ENCODE assay signal across 1 cellular context in the genomic region with DNA sequence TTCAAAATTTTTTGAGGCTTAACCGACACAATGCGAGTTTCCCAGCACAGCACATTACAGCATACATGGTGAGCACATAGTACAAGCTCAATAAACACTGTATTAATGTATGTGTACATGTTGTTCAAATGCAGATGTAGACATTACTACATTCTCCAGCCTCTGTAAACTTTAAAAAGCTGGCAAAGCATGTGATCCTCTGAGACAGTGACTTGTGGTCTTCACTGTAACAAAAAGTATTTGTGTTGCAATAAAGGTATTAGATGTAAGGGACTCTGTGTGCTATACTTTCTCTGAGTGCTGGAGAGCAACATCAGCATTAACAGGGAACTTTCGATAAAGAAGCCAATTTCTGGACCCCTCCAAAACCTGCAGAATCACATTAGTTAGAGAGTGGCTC.
TF ChIP-seq lines count a peak whose summit lies in the region.

No MANE protein-coding gene starts in this region.

TF ChIP-seq in HepG2, 621 proteins besides CTCF, POLR2A, EP300 and RAD21:
- TF ChIP-seq CBFB (CRISPR knock-in tag; IDR thresholded peaks at IDR 0.05) (no peak), SALL1 (CRISPR knock-in tag; IDR thresholded peaks at IDR 0.05) (no peak), CEBPB (IDR thresholded peaks at IDR 0.05; ENCODE audit: borderline replicate concordance, low read depth, low read length) (0 out of 2 replicates have a peak, but pooled peaks have one; percentile 12), ZNF567 (CRISPR knock-in tag; IDR thresholded peaks at IDR 0.05; ENCODE audit: borderline replicate concordance) (no peak)
- TF ChIP-seq, protein P1, sequence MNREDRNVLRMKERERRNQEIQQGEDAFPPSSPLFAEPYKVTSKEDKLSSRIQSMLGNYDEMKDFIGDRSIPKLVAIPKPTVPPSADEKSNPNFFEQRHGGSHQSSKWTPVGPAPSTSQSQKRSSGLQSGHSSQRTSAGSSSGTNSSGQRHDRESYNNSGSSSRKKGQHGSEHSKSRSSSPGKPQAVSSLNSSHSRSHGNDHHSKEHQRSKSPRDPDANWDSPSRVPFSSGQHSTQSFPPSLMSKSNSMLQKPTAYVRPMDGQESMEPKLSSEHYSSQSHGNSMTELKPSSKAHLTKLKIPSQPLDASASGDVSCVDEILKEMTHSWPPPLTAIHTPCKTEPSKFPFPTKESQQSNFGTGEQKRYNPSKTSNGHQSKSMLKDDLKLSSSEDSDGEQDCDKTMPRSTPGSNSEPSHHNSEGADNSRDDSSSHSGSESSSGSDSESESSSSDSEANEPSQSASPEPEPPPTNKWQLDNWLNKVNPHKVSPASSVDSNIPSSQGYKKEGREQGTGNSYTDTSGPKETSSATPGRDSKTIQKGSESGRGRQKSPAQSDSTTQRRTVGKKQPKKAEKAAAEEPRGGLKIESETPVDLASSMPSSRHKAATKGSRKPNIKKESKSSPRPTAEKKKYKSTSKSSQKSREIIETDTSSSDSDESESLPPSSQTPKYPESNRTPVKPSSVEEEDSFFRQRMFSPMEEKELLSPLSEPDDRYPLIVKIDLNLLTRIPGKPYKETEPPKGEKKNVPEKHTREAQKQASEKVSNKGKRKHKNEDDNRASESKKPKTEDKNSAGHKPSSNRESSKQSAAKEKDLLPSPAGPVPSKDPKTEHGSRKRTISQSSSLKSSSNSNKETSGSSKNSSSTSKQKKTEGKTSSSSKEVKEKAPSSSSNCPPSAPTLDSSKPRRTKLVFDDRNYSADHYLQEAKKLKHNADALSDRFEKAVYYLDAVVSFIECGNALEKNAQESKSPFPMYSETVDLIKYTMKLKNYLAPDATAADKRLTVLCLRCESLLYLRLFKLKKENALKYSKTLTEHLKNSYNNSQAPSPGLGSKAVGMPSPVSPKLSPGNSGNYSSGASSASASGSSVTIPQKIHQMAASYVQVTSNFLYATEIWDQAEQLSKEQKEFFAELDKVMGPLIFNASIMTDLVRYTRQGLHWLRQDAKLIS (CRISPR knock-in tag; IDR thresholded peaks at IDR 0.05) = no peak
- TF ChIP-seq, protein P2, sequence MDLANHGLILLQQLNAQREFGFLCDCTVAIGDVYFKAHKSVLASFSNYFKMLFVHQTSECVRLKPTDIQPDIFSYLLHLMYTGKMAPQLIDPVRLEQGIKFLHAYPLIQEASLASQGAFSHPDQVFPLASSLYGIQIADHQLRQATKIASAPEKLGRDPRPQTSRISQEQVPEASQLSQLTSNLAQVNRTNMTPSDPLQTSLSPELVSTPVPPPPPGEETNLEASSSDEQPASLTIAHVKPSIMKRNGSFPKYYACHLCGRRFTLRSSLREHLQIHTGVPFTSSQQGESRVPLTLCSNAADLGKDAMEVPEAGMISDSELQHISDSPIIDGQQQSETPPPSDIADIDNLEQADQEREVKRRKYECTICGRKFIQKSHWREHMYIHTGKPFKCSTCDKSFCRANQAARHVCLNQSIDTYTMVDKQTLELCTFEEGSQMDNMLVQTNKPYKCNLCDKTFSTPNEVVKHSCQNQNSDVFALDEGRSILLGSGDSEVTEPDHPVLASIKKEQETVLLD (CRISPR knock-in tag; IDR thresholded peaks at IDR 0.05; ENCODE audit: low read depth) = no peak
- TF ChIP-seq, protein P3, sequence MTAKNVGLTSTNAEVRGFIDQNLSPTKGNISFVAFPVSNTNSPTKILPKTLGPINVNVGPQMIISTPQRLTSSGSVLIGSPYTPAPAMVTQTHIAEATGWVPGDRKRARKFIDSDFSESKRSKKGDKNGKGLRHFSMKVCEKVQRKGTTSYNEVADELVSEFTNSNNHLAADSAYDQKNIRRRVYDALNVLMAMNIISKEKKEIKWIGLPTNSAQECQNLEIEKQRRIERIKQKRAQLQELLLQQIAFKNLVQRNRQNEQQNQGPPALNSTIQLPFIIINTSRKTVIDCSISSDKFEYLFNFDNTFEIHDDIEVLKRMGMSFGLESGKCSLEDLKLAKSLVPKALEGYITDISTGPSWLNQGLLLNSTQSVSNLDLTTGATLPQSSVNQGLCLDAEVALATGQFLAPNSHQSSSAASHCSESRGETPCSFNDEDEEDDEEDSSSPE (CRISPR knock-in tag; IDR thresholded peaks at IDR 0.05) = no peak
- TF ChIP-seq, protein P4, sequence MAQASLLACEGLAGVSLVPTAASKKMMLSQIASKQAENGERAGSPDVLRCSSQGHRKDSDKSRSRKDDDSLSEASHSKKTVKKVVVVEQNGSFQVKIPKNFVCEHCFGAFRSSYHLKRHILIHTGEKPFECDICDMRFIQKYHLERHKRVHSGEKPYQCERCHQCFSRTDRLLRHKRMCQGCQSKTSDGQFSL (CRISPR knock-in tag; IDR thresholded peaks at IDR 0.05) = no peak
